In genomic region chr12:24798335-24798734, GRCh38 we compare ENCODE assay signal across 10 cellular contexts.
A peak's percentile ranks its signal among the peaks of the same experiment; 100 is the strongest.
DNase-seq lines count a peak whose midpoint lies in the region; ATAC-seq and TF ChIP-seq lines count a peak whose summit lies in the region.
"Had no signal": no experiment of that assay in that cellular context is flagged by ENCODE, and none has a peak within 500 bp of the region (broad histone marks: within the 10 kb centered on the region; RNA-seq: fewer than 3 reads in every experiment).

No MANE protein-coding gene starts in this region.

- H3K4me3 ChIP-seq in GM12865 (ENCODE audit: low read depth, low read length), result no peak overlapping the region

- DNase-seq in GM12865 (ENCODE audit: low read depth) (peak; percentile 87), NCI-H69 (lab: John Stamatoyannopoulos, UW) (peak; percentile 7), activated gamma-delta T cell (lab: John Stamatoyannopoulos, UW) (no peak), globus pallidus (ENCODE audit: low spot score) (no peak), Ammon's horn (ENCODE audit: low spot score) (no peak), EL (no peak)
- DNase-seq: activated CD4-positive, alpha-beta T cell treated with anti-CD3 and anti-CD28 coated beads for 48 hours; Caco-2 had no signal

- peak; percentile 88 for ATAC-seq in GM19397 (IDR thresholded peaks at IDR 0.05; ENCODE audit: unreplicated experiment)
- peak; percentile 75 for ATAC-seq in HG03025 (IDR thresholded peaks at IDR 0.05; ENCODE audit: low FRiP score, unreplicated experiment)

- no peak for TF ChIP-seq CTCF in GM12865 (IDR thresholded peaks at IDR 0.05; ENCODE audit: insufficient read depth, low read depth, low read length, missing control alignments)

Comparison
In these comparisons a context has a peak if more than half of its experiments do, and no peak if none do; other contexts are left out.
1. DNase-seq: peak in GM12865 (single experiment) and NCI-H69 (single experiment); none in activated gamma-delta T cell (single experiment), globus pallidus (single experiment), Ammon's horn (single experiment) and EL (single experiment).